In the genomic region with DNA sequence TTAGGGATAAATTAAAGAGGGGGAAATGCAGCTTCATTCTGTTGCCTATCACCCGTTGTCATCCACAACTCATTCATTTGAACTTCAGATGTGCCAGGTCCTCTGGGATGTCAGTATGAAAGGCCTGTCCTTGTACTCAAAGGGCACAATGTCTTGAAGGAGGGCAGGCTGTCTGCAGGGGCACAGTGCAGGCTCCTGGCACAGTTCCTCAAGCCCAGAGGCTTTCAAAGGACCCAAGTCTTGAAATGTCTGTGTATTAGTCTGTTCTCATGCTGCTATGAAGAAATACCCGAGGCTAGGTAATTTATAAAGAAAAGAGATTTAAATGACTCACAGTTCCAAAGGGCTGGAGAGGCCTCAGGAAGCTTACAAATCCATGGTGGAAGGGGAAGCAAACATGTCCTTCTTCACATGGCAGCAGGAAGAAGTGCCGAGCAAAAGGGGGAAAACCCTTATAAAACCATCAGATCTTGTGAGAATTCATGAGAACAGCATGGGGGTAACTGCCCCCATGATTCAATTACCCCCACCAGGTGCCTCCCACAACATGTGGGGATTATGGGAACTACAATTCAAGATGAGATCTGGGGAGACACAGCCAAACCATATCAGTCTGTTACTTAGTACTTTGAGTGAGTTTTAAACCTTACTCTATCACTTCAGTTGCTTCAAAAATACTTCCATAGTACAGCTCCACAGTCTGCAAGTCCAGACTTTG, we compare ENCODE assay signal across 1 cellular context.
TF ChIP-seq lines count a peak whose summit lies in the region.

No MANE protein-coding gene starts in this region.

TF ChIP-seq in WTC11, 78 proteins besides CTCF, POLR2A, EP300 and RAD21 (continued from another document):
- TF ChIP-seq, protein P1, sequence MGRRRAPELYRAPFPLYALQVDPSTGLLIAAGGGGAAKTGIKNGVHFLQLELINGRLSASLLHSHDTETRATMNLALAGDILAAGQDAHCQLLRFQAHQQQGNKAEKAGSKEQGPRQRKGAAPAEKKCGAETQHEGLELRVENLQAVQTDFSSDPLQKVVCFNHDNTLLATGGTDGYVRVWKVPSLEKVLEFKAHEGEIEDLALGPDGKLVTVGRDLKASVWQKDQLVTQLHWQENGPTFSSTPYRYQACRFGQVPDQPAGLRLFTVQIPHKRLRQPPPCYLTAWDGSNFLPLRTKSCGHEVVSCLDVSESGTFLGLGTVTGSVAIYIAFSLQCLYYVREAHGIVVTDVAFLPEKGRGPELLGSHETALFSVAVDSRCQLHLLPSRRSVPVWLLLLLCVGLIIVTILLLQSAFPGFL (CRISPR knock-in tag; IDR thresholded peaks at IDR 0.05; ENCODE audit: borderline replicate concordance) = no peak
- TF ChIP-seq MYBL2 (CRISPR knock-in tag; IDR thresholded peaks at IDR 0.05) (no peak), IRF2 (CRISPR knock-in tag; IDR thresholded peaks at IDR 0.05; ENCODE audit: borderline replicate concordance, low read depth) (no peak)
